In the genomic region with DNA sequence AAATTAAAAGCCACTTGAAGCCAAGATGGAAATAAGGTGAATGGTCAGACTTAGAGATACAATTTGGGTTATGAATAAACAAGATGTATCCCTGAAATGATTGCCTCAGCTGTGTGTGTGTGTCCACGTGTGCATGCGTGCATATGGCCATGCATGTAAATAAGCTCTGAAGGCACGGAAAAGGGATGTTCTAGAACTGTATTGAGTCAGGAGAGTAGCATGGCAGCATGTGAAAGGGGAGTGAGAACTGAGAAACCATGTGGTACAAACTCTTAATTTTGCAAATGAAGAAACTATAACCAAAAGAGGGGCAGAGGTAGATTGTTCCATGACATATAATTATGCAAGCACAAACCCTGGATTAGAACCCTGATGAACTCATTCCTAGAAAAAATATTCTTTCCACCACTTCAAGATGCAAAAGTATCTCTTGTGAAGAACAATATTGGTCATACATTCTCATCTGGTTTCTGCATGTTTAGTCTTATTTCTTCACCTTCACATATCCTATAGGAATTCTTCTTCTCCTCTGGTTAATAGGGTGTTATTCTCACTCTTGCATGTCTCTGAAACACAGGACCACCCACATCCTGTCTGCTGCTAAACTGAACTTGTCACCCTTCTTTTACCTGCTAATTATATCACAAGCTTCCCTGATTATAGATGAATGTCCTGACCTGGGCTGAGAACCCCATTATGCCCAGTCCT, we compare ENCODE assay signal across 30 cellular contexts.
A peak's percentile ranks its signal among the peaks of the same experiment; 100 is the strongest.
DNase-seq lines count a peak whose midpoint lies in the region; ATAC-seq and TF ChIP-seq lines count a peak whose summit lies in the region.
"Had no signal": no experiment of that assay in that cellular context is flagged by ENCODE, and none has a peak within 500 bp of the region (broad histone marks: within the 10 kb centered on the region; RNA-seq: fewer than 3 reads in every experiment).

No MANE protein-coding gene starts in this region.

- H3K4me3 Mint-ChIP-seq in T-helper 2 cell treated with Interferon-gamma antibody and Interleukin-4, amounts not matched to agents 5 μg/mL and 100 μg/mL, for 36 hours = no peak overlapping the region
- H3K4me3 Mint-ChIP-seq: nephron had no signal

- no peaks in the 10 kb centered on the region for H4K20me1 ChIP-seq in OCI-LY3 (ENCODE audit: insufficient read depth, low read length)

- TF ChIP-seq CTCF in GM12864 (IDR thresholded peaks at IDR 0.05; ENCODE audit: low read depth, low read length, missing control alignments) (no peak), OCI-LY3 (IDR thresholded peaks at IDR 0.05; ENCODE audit: low read depth, low read length) (no peak)

- H3K4me1 Mint-ChIP-seq in T-helper 2 cell treated with Interferon-gamma antibody and Interleukin-4, amounts not matched to agents 5 μg/mL and 100 μg/mL, for 36 hours (ENCODE audit: low read depth) = no peaks in the 10 kb centered on the region
- H3K4me1 Mint-ChIP-seq: nephron had no signal

- H3K4me2 ChIP-seq in OCI-LY3 (ENCODE audit: low read length) = 0 out of 2 replicates have a peak overlapping the region, but pooled peaks have one; percentile 1

- no peak overlapping the region for H3K27ac Mint-ChIP-seq in T-helper 2 cell treated with Interferon-gamma antibody and Interleukin-4, amounts not matched to agents 5 μg/mL and 100 μg/mL, for 36 hours
- H3K27ac Mint-ChIP-seq: activated naive CD4-positive, alpha-beta T cell treated with anti-CD3 and anti-CD28 coated beads, Interleukin-2, amount 50 U/mL, for 72 hours; nephron had no signal

- peak overlapping the region; percentile 6; the same call in 1 of the 2 replicates for H2AFZ ChIP-seq in OCI-LY3 (ENCODE audit: low read depth, low read length)

- ATAC-seq in GM21390 (IDR thresholded peaks at IDR 0.05; ENCODE audit: unreplicated experiment) = peak; percentile 62
- ATAC-seq: activated naive CD4-positive, alpha-beta T cell treated with anti-CD3 and anti-CD28 coated beads, Interleukin-2, amount 50 U/mL, for 72 hours; left ventricle myocardium superior had no signal

- H3K79me2 ChIP-seq in OCI-LY3 (ENCODE audit: low read length) = no peaks in the 10 kb centered on the region

- H3K9ac ChIP-seq in OCI-LY3 (ENCODE audit: low read length) = no peak overlapping the region

- H3K27ac ChIP-seq in OCI-LY3 (ENCODE audit: low read length) = no peak overlapping the region
- H3K27ac ChIP-seq: colonic mucosa, ovary, Peyer's patch, tibial artery had no signal

- peaks cover 11% of the 10 kb centered on the region for H3K4me1 ChIP-seq in OCI-LY3 (ENCODE audit: low read length)
- H3K4me1 ChIP-seq: colonic mucosa, Peyer's patch, tibial artery had no signal

- no peaks in the 10 kb centered on the region for H3K27me3 Mint-ChIP-seq in T-helper 2 cell treated with Interferon-gamma antibody and Interleukin-4, amounts not matched to agents 5 μg/mL and 100 μg/mL, for 36 hours (ENCODE audit: low read depth)

- H3K9me3 ChIP-seq in OCI-LY3 (ENCODE audit: insufficient read depth, low read length) = peaks cover 12% of the 10 kb centered on the region
- H3K9me3 ChIP-seq: colonic mucosa, ovary, Peyer's patch had no signal

- H3K36me3 Mint-ChIP-seq in T-helper 2 cell treated with Interferon-gamma antibody and Interleukin-4, amounts not matched to agents 5 μg/mL and 100 μg/mL, for 36 hours (ENCODE audit: low read depth) = no peaks in the 10 kb centered on the region
- H3K36me3 Mint-ChIP-seq: activated naive CD4-positive, alpha-beta T cell treated with anti-CD3 and anti-CD28 coated beads, Interleukin-2, amount 50 U/mL, for 72 hours had no signal

- peaks cover 3% of the 10 kb centered on the region for H3K36me3 ChIP-seq in OCI-LY3 (replicated peaks; ENCODE audit: low read depth, low read length)
- H3K36me3 ChIP-seq: colonic mucosa, ovary, Peyer's patch, tibial artery had no signal

- H3K4me3 ChIP-seq in GM12864 (ENCODE audit: low read depth, low read length) = no peak overlapping the region
- H3K4me3 ChIP-seq in OCI-LY3 (ENCODE audit: low read length) = no peak overlapping the region
- H3K4me3 ChIP-seq: colonic mucosa, ovary, Peyer's patch, tibial artery had no signal

- no peaks in the 10 kb centered on the region for H3K27me3 ChIP-seq in OCI-LY3 (ENCODE audit: low read depth, low read length)
- H3K27me3 ChIP-seq: colonic mucosa, ovary, Peyer's patch, tibial artery had no signal

- H3K9me3 Mint-ChIP-seq in T-helper 2 cell treated with Interferon-gamma antibody and Interleukin-4, amounts not matched to agents 5 μg/mL and 100 μg/mL, for 36 hours = no peaks in the 10 kb centered on the region

- peak; percentile 15 for DNase-seq in GM12864 (ENCODE audit: low read depth)
- DNase-seq in putamen (ENCODE audit: low spot score) = peak; percentile 29
- DNase-seq in NCI-H345 treated with DMSO at 0.1 percent for 48 hours (lab: John Stamatoyannopoulos, UW; ENCODE audit: unreplicated experiment) = no peak
- DNase-seq in activated CD4-positive, alpha-beta T cell treated with anti-CD3 and anti-CD28 coated beads for 4 hours = no peak
- DNase-seq in T-helper 2 cell treated with Interferon-gamma antibody and Interleukin-4, amounts not matched to agents 5 μg/mL and 100 μg/mL, for 36 hours (ENCODE audit: low spot score) = no peak
- DNase-seq: ACHN; activated CD4-positive, alpha-beta T cell treated with anti-CD3 and anti-CD28 coated beads, Interleukin-2, amount 50 U/mL, for 48 hours; activated CD8-positive, alpha-beta memory T cell treated with anti-CD3 and anti-CD28 coated beads, Interleukin-2, amount 50 U/mL, for 4 hours; anterior cingulate cortex; colonic mucosa; DMS53; effector memory CD4-positive, alpha-beta T cell; GDM1; left ventricle myocardium superior; midbrain; NCI-H1092 treated with DMSO at 0.1 percent for 48 hours; NCI-H187 treated with DMSO at 0.1 percent for 48 hours; NCI-H524; ovary; retina; SHP77 treated with DMSO at 0.1 percent for 48 hours; small intestine; SW 1271; T1000; tibial artery had no signal

Comparison
In these comparisons a context has a peak if more than half of its experiments do, and no peak if none do; other contexts are left out.
1. DNase-seq: peak in GM12864 (single experiment) and putamen (single experiment); none in NCI-H345 treated with DMSO at 0.1 percent for 48 hours (single experiment), activated CD4-positive, alpha-beta T cell treated with anti-CD3 and anti-CD28 coated beads for 4 hours (0 of 2) and T-helper 2 cell treated with Interferon-gamma antibody and Interleukin-4, amounts not matched to agents 5 μg/mL and 100 μg/mL, for 36 hours (single experiment).